In the genomic region with DNA sequence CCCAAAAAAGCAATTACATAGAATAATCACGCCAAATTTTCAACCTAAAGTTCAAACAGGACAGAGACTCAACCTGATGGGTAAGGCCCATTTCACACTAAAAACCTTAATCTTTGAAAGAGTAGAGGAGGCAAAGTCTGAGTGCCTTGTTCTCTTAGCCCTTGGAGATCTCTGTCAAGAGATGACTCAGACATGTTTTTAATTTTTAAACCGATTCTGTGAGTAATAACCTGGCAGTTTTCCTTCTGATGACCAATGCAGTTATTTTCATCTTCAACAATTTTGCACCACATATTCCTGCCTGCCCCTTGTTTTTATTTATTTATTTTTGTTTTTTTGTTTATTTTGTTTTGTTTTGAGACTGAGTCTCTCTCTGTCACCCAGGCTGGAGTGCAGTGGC, we compare ENCODE assay signal across 11 cellular contexts. TPM values are rescaled to one million over a fixed set of nuclear protein-coding genes. Genes with fewer than 3 reads are reported as not detected.
DNase-seq lines count a peak whose midpoint lies in the region; ATAC-seq and TF ChIP-seq lines count a peak whose summit lies in the region.
"Had no signal": no experiment of that assay in that cellular context is flagged by ENCODE, and none has a peak within 500 bp of the region (broad histone marks: within the 10 kb centered on the region; RNA-seq: fewer than 3 reads in every experiment).

No MANE protein-coding gene starts in this region.

- peak overlapping the region; percentile 28 for H3K4me3 Mint-ChIP-seq in activated T-helper 1 cell treated with anti-CD3 and anti-CD28 coated beads, Interleukin-12 subunit alpha, Interleukin-12 subunit beta, Interleukin-2, Interleukin-4 antibody, amounts not matched to agents 30 ng/mL and 10 ng/mL and 1 ng/mL, durations not matched to agents 14 hours and 24 hours and 36 hours
- no peak overlapping the region for H3K4me3 Mint-ChIP-seq in CD8-positive, alpha-beta T cell

- H3K9me3 ChIP-seq in smooth muscle cell (replicated peaks; ENCODE audit: low read depth) (no peaks in the 10 kb centered on the region), prostate gland (no peaks in the 10 kb centered on the region)
- no peaks in the 10 kb centered on the region for H3K9me3 ChIP-seq in CD8-positive, alpha-beta T cell (ENCODE audit: low read length)

- H3K36me3 Mint-ChIP-seq in activated T-helper 1 cell treated with anti-CD3 and anti-CD28 coated beads, Interleukin-12 subunit alpha, Interleukin-12 subunit beta, Interleukin-2, Interleukin-4 antibody, amounts not matched to agents 30 ng/mL and 10 ng/mL and 1 ng/mL, durations not matched to agents 14 hours and 24 hours and 36 hours (ENCODE audit: low read depth), result no peaks in the 10 kb centered on the region
- no peaks in the 10 kb centered on the region for H3K36me3 Mint-ChIP-seq in CD8-positive, alpha-beta T cell

- H3K36me3 ChIP-seq in smooth muscle cell (ENCODE audit: low read depth) (no peaks in the 10 kb centered on the region), prostate gland (no peaks in the 10 kb centered on the region)
- H3K36me3 ChIP-seq in CD8-positive, alpha-beta T cell (ENCODE audit: insufficient read depth, low read length), result no peaks in the 10 kb centered on the region

- H3K79me2 ChIP-seq in smooth muscle cell (ENCODE audit: low read depth), result no peaks in the 10 kb centered on the region

- no peak overlapping the region for H3K27ac ChIP-seq in smooth muscle cell (ENCODE audit: low read depth)
- no peak overlapping the region for H3K27ac ChIP-seq in CD8-positive, alpha-beta T cell (ENCODE audit: low read depth, low read length)
- no peak overlapping the region for H3K27ac ChIP-seq in prostate gland

- H3K4me2 ChIP-seq in smooth muscle cell, result no peak overlapping the region

- peaks cover 2% of the 10 kb centered on the region for H3K27me3 Mint-ChIP-seq in activated T-helper 1 cell treated with anti-CD3 and anti-CD28 coated beads, Interleukin-12 subunit alpha, Interleukin-12 subunit beta, Interleukin-2, Interleukin-4 antibody, amounts not matched to agents 30 ng/mL and 10 ng/mL and 1 ng/mL, durations not matched to agents 14 hours and 24 hours and 36 hours (ENCODE audit: insufficient read depth)
- H3K27me3 Mint-ChIP-seq in CD8-positive, alpha-beta T cell (ENCODE audit: low read depth), result no peaks in the 10 kb centered on the region

- intact Hi-C loops in activated T-helper 1 cell treated with anti-CD3 and anti-CD28 coated beads, Interleukin-12 subunit alpha, Interleukin-12 subunit beta, Interleukin-2, Interleukin-4 antibody, amounts not matched to agents 30 ng/mL and 10 ng/mL and 1 ng/mL, durations not matched to agents 14 hours and 24 hours and 36 hours (cut with micrococcal nuclease), result loop anchor here (5.0 kb wide), 2 partner anchors 33 to 98 kb away; no protein-coding TSS in a partner anchor
- intact Hi-C loops in CD8-positive, alpha-beta T cell (cut with DNase I, micrococcal nuclease), result loop anchor here (5.0 kb wide), 2 partner anchors 33 to 233 kb away; no protein-coding TSS in a partner anchor
- intact Hi-C loops in prostate gland (cut with DNase I), result loop anchor here (5.0 kb wide), 1 partner anchor 113 kb away; no protein-coding TSS in a partner anchor

- TF ChIP-seq CTCF in AG09309 (IDR thresholded peaks at IDR 0.05; ENCODE audit: control insufficient read depth, insufficient read depth, low read depth, low read length, missing control alignments) (no peak), GM13977 (IDR thresholded peaks at IDR 0.05; ENCODE audit: extremely low read depth, insufficient read depth, missing control alignments) (no peak), fibroblast of the aortic adventitia (IDR thresholded peaks at IDR 0.05; ENCODE audit: insufficient read depth, low read length) (no peak), smooth muscle cell (IDR thresholded peaks at IDR 0.05; ENCODE audit: borderline replicate concordance, insufficient read depth, poor library complexity, severe bottlenecking) (no peak), prostate gland (IDR thresholded peaks at IDR 0.05) (no peak)
- TF ChIP-seq CTCF in CD8-positive, alpha-beta T cell (IDR thresholded peaks at IDR 0.05), result no peak

- no peaks in the 10 kb centered on the region for H3K27me3 ChIP-seq in smooth muscle cell (ENCODE audit: low read depth)
- no peaks in the 10 kb centered on the region for H3K27me3 ChIP-seq in CD8-positive, alpha-beta T cell (ENCODE audit: insufficient read depth, low read length)
- no peaks in the 10 kb centered on the region for H3K27me3 ChIP-seq in prostate gland (replicated peaks; ENCODE audit: insufficient read depth)

- peak overlapping the region; percentile 61 for H3K27ac Mint-ChIP-seq in activated T-helper 1 cell treated with anti-CD3 and anti-CD28 coated beads, Interleukin-12 subunit alpha, Interleukin-12 subunit beta, Interleukin-2, Interleukin-4 antibody, amounts not matched to agents 30 ng/mL and 10 ng/mL and 1 ng/mL, durations not matched to agents 14 hours and 24 hours and 36 hours
- H3K27ac Mint-ChIP-seq in CD8-positive, alpha-beta T cell, result no peak overlapping the region

- no peaks in the 10 kb centered on the region for H3K4me1 ChIP-seq in smooth muscle cell (ENCODE audit: low read depth)
- peaks cover 36% of the 10 kb centered on the region for H3K4me1 ChIP-seq in CD8-positive, alpha-beta T cell (ENCODE audit: insufficient read depth, low read length)
- H3K4me1 ChIP-seq in prostate gland (replicated peaks), result no peaks in the 10 kb centered on the region

- TF ChIP-seq POLR2A in prostate gland (IDR thresholded peaks at IDR 0.05), result no peak

- no peaks in the 10 kb centered on the region for H4K20me1 ChIP-seq in smooth muscle cell (ENCODE audit: low read depth)

- H3K9me3 Mint-ChIP-seq in activated T-helper 1 cell treated with anti-CD3 and anti-CD28 coated beads, Interleukin-12 subunit alpha, Interleukin-12 subunit beta, Interleukin-2, Interleukin-4 antibody, amounts not matched to agents 30 ng/mL and 10 ng/mL and 1 ng/mL, durations not matched to agents 14 hours and 24 hours and 36 hours, result no peaks in the 10 kb centered on the region
- no peaks in the 10 kb centered on the region for H3K9me3 Mint-ChIP-seq in CD8-positive, alpha-beta T cell

- H3K4me3 ChIP-seq in AG09309 (ENCODE audit: control insufficient read depth, low read depth, low read length) (no peak overlapping the region), fibroblast of the aortic adventitia (ENCODE audit: low read depth, low read length) (no peak overlapping the region), smooth muscle cell (no peak overlapping the region), prostate gland (no peak overlapping the region)
- no peak overlapping the region for H3K4me3 ChIP-seq in CD8-positive, alpha-beta T cell (ENCODE audit: low read depth, low read length)

- WGBS in smooth muscle cell (ENCODE audit: low lambda C conversion rate), result 78% methylated on average over 2 of the region's 2 CpGs
- WGBS in prostate gland, result 51% methylated on average over 2 of the region's 2 CpGs

- no peaks in the 10 kb centered on the region for H3F3A ChIP-seq in smooth muscle cell (ENCODE audit: low read depth)

- CTCF ChIA-PET in CD8-positive, alpha-beta T cell (lab: Charles Lee), result interaction anchor here (2.0 to 6.0 kb wide), 2 partner anchors 113 to 345 kb away, joined by 9 to 23 read pairs; no protein-coding TSS in a partner anchor

- peak; percentile 39 for DNase-seq in AG09309 (ENCODE audit: low read depth)
- peak; percentile 40 for DNase-seq in GM13977 (ENCODE audit: low spot score)
- DNase-seq in activated T-helper 1 cell treated with anti-CD3 and anti-CD28 coated beads, Interleukin-12 subunit alpha, Interleukin-12 subunit beta, Interleukin-2, Interleukin-4 antibody, amounts not matched to agents 30 ng/mL and 10 ng/mL and 1 ng/mL, durations not matched to agents 14 hours and 24 hours and 36 hours (ENCODE audit: low spot score), result no peak
- DNase-seq in fibroblast of the aortic adventitia (ENCODE audit: low read depth), result peak; percentile 88
- DNase-seq in smooth muscle cell (lab: John Stamatoyannopoulos, UW; ENCODE audit: unreplicated experiment), result no peak
- DNase-seq in CD8-positive, alpha-beta T cell, result no peak
- DNase-seq in NCI-H1092 treated with DMSO at 0.1 percent for 48 hours (lab: John Stamatoyannopoulos, UW), result no peak
- no peak for DNase-seq in prostate gland (ENCODE audit: low spot score)
- DNase-seq: NCI-H446 had no signal

- H3K9ac ChIP-seq in smooth muscle cell (ENCODE audit: low read depth), result no peak overlapping the region

- POLR2A ChIA-PET in CD8-positive, alpha-beta T cell (lab: Charles Lee), result no interaction called here

- no peak overlapping the region for H2AFZ ChIP-seq in smooth muscle cell (ENCODE audit: low read depth)

- no peak for ATAC-seq in CD8-positive, alpha-beta T cell
- ATAC-seq: left lobe of liver had no signal

- peaks cover 44% of the 10 kb centered on the region for H3K4me1 Mint-ChIP-seq in activated T-helper 1 cell treated with anti-CD3 and anti-CD28 coated beads, Interleukin-12 subunit alpha, Interleukin-12 subunit beta, Interleukin-2, Interleukin-4 antibody, amounts not matched to agents 30 ng/mL and 10 ng/mL and 1 ng/mL, durations not matched to agents 14 hours and 24 hours and 36 hours (ENCODE audit: low read depth)
- H3K4me1 Mint-ChIP-seq in CD8-positive, alpha-beta T cell (ENCODE audit: low read depth), result peaks cover 40% of the 10 kb centered on the region

- in situ Hi-C loops in GM13977 (cut with MboI; ENCODE audit: low pct_unique_long_range_greater_than_20kb, low sequenced_read_pairs, unreplicated experiment), result loop anchor here (5.0 to 25.0 kb wide), 2 partner anchors 113 to 343 kb away; no protein-coding TSS in a partner anchor

RNA-seq across cellular contexts. Expression of a gene that starts 11.5 kb away (rescaled TPM):
- 8.0 and 9.7 TPM in 2 replicates for total RNA-seq in activated T-helper 1 cell treated with anti-CD3 and anti-CD28 coated beads, Interleukin-12 subunit alpha, Interleukin-12 subunit beta, Interleukin-2, Interleukin-4 antibody, amounts not matched to agents 30 ng/mL and 10 ng/mL and 1 ng/mL, durations not matched to agents 14 hours and 24 hours and 36 hours
- total RNA-seq in fibroblast of the aortic adventitia (ENCODE audit: low replicate concordance) (1.7 and 2.6 TPM in 2 replicates), smooth muscle cell (1.3 and 3.4 TPM in 2 replicates), prostate gland (1 to 10 TPM in 1 of 2 donors, not detected in 1; 4.5 TPM)
- polyA plus RNA-seq in smooth muscle cell, result 4.6 and 7.3 TPM in 2 replicates
- total RNA-seq in CD8-positive, alpha-beta T cell, result 10 to 100 TPM; 18.3 to 19.8 TPM

RNA-seq across cellular contexts. Expression of a gene that starts 17.2 kb away (rescaled TPM):
- total RNA-seq in activated T-helper 1 cell treated with anti-CD3 and anti-CD28 coated beads, Interleukin-12 subunit alpha, Interleukin-12 subunit beta, Interleukin-2, Interleukin-4 antibody, amounts not matched to agents 30 ng/mL and 10 ng/mL and 1 ng/mL, durations not matched to agents 14 hours and 24 hours and 36 hours, result 2.3 and 3.0 TPM in 2 replicates
- total RNA-seq in fibroblast of the aortic adventitia (ENCODE audit: low replicate concordance) (0.41 TPM in 1 of 2 replicates, not detected in the other), smooth muscle cell (not detected in 2 replicates), prostate gland (100 to 1,000 TPM in 1 of 2 donors, under 1 TPM in 1; 0.23 to 100 TPM)
- polyA plus RNA-seq in smooth muscle cell, result not detected in 2 replicates
- total RNA-seq in CD8-positive, alpha-beta T cell, result 1 to 10 TPM; 1.4 to 1.6 TPM

RNA-seq across cellular contexts. Expression of a gene that starts 37.7 kb away (rescaled TPM):
- 68.4 and 75.6 TPM in 2 replicates for total RNA-seq in activated T-helper 1 cell treated with anti-CD3 and anti-CD28 coated beads, Interleukin-12 subunit alpha, Interleukin-12 subunit beta, Interleukin-2, Interleukin-4 antibody, amounts not matched to agents 30 ng/mL and 10 ng/mL and 1 ng/mL, durations not matched to agents 14 hours and 24 hours and 36 hours
- total RNA-seq in fibroblast of the aortic adventitia (ENCODE audit: low replicate concordance) (not detected in 2 replicates), smooth muscle cell (0.04 TPM in 1 of 2 replicates, not detected in the other), prostate gland (1 to 10 TPM in 1 of 2 donors, under 1 TPM in 1; 0.91 to 1.4 TPM)
- polyA plus RNA-seq in smooth muscle cell, result 0.67 and 3.3 TPM in 2 replicates
- 10 to 100 TPM; 94.0 to 95.9 TPM for total RNA-seq in CD8-positive, alpha-beta T cell

RNA-seq across cellular contexts. Expression of a gene that starts 55.2 kb away (rescaled TPM):
- total RNA-seq in activated T-helper 1 cell treated with anti-CD3 and anti-CD28 coated beads, Interleukin-12 subunit alpha, Interleukin-12 subunit beta, Interleukin-2, Interleukin-4 antibody, amounts not matched to agents 30 ng/mL and 10 ng/mL and 1 ng/mL, durations not matched to agents 14 hours and 24 hours and 36 hours, result 0.29 and 0.39 TPM in 2 replicates
- total RNA-seq in fibroblast of the aortic adventitia (ENCODE audit: low replicate concordance) (not detected in 2 replicates), smooth muscle cell (4.0 and 7.8 TPM in 2 replicates), prostate gland (10 to 100 TPM; 23.1 to 39.3 TPM)
- 2.5 and 12.1 TPM in 2 replicates for polyA plus RNA-seq in smooth muscle cell
- 1 to 10 TPM; 7.8 to 8.9 TPM for total RNA-seq in CD8-positive, alpha-beta T cell
- total RNA-seq: T-helper 1 cell treated with Interleukin-12 subunit alpha and Interleukin-12 subunit beta and Interleukin-4 antibody, amounts not matched to agents 30 ng/mL and 1 ng/mL, for 36 hours had no signal

RNA-seq across cellular contexts. Expression of a gene that starts 59.7 kb away (rescaled TPM):
- 18.6 and 20.3 TPM in 2 replicates for total RNA-seq in activated T-helper 1 cell treated with anti-CD3 and anti-CD28 coated beads, Interleukin-12 subunit alpha, Interleukin-12 subunit beta, Interleukin-2, Interleukin-4 antibody, amounts not matched to agents 30 ng/mL and 10 ng/mL and 1 ng/mL, durations not matched to agents 14 hours and 24 hours and 36 hours
- total RNA-seq in fibroblast of the aortic adventitia (ENCODE audit: low replicate concordance) (27.7 and 46.9 TPM in 2 replicates), smooth muscle cell (34.2 and 57.1 TPM in 2 replicates), prostate gland (10 to 100 TPM; 66.2 to 91.3 TPM)
- polyA plus RNA-seq in smooth muscle cell, result 46.9 and 58.7 TPM in 2 replicates
- 10 to 100 TPM; 10.5 to 10.9 TPM for total RNA-seq in CD8-positive, alpha-beta T cell

Comparison
In these comparisons a context has a peak if more than half of its experiments do, and no peak if none do; other contexts are left out.
1. DNase-seq: peak in AG09309 (single experiment), GM13977 (single experiment) and fibroblast of the aortic adventitia (single experiment); none in activated T-helper 1 cell treated with anti-CD3 and anti-CD28 coated beads, Interleukin-12 subunit alpha, Interleukin-12 subunit beta, Interleukin-2, Interleukin-4 antibody, amounts not matched to agents 30 ng/mL and 10 ng/mL and 1 ng/mL, durations not matched to agents 14 hours and 24 hours and 36 hours (single experiment), smooth muscle cell (single experiment), CD8-positive, alpha-beta T cell (0 of 7), NCI-H1092 treated with DMSO at 0.1 percent for 48 hours (single experiment) and prostate gland (single experiment).
2. RNA of a gene that starts 37.7 kb away (total RNA-seq): 94.0 to 95.9 TPM in CD8-positive, alpha-beta T cell and 68.4 to 75.6 TPM in activated T-helper 1 cell treated with anti-CD3 and anti-CD28 coated beads, Interleukin-12 subunit alpha, Interleukin-12 subunit beta, Interleukin-2, Interleukin-4 antibody, amounts not matched to agents 30 ng/mL and 10 ng/mL and 1 ng/mL, durations not matched to agents 14 hours and 24 hours and 36 hours; 0.91 to 1.4 TPM in prostate gland, not detected in fibroblast of the aortic adventitia and 0.04 TPM in smooth muscle cell; every median in the first group is over 10 times any median in the second.